ENCODE assay signal across 1 cellular context in genomic region chr2:10796703-10797102, GRCh38.
TF ChIP-seq lines count a peak whose summit lies in the region.

No MANE protein-coding gene starts in this region.

TF ChIP-seq in WTC11, 78 proteins besides CTCF, POLR2A, EP300 and RAD21 (continued from another document):
- TF ChIP-seq PRDM15 (CRISPR knock-in tag; IDR thresholded peaks at IDR 0.05): no peak
- no peak for TF ChIP-seq ESRRA (CRISPR knock-in tag; IDR thresholded peaks at IDR 0.05; ENCODE audit: borderline replicate concordance)
- no peak for TF ChIP-seq ATF6 (CRISPR knock-in tag; IDR thresholded peaks at IDR 0.05)
- no peak for TF ChIP-seq ZNF121 (CRISPR knock-in tag; IDR thresholded peaks at IDR 0.05)
- no peak for TF ChIP-seq MXD4 (CRISPR knock-in tag; IDR thresholded peaks at IDR 0.05; ENCODE audit: borderline replicate concordance)
- no peak for TF ChIP-seq ATF2 (CRISPR knock-in tag; IDR thresholded peaks at IDR 0.05; ENCODE audit: borderline replicate concordance, low read depth)
- TF ChIP-seq, protein P1, sequence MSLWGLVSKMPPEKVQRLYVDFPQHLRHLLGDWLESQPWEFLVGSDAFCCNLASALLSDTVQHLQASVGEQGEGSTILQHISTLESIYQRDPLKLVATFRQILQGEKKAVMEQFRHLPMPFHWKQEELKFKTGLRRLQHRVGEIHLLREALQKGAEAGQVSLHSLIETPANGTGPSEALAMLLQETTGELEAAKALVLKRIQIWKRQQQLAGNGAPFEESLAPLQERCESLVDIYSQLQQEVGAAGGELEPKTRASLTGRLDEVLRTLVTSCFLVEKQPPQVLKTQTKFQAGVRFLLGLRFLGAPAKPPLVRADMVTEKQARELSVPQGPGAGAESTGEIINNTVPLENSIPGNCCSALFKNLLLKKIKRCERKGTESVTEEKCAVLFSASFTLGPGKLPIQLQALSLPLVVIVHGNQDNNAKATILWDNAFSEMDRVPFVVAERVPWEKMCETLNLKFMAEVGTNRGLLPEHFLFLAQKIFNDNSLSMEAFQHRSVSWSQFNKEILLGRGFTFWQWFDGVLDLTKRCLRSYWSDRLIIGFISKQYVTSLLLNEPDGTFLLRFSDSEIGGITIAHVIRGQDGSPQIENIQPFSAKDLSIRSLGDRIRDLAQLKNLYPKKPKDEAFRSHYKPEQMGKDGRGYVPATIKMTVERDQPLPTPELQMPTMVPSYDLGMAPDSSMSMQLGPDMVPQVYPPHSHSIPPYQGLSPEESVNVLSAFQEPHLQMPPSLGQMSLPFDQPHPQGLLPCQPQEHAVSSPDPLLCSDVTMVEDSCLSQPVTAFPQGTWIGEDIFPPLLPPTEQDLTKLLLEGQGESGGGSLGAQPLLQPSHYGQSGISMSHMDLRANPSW (CRISPR knock-in tag; conservative IDR thresholded peaks at IDR 0.05; ENCODE audit: low read depth): no peak
- no peak for TF ChIP-seq FOXP1 (CRISPR knock-in tag; IDR thresholded peaks at IDR 0.05; ENCODE audit: borderline replicate concordance)
- no peak for TF ChIP-seq ZNF512 (CRISPR knock-in tag; IDR thresholded peaks at IDR 0.05; ENCODE audit: borderline replicate concordance)
- TF ChIP-seq ZNF219 (CRISPR knock-in tag; IDR thresholded peaks at IDR 0.05; ENCODE audit: borderline replicate concordance): no peak
- TF ChIP-seq CREM (CRISPR knock-in tag; IDR thresholded peaks at IDR 0.05): no peak
- no peak for TF ChIP-seq NR1H2 (CRISPR knock-in tag; IDR thresholded peaks at IDR 0.05)
- no peak for TF ChIP-seq ATF3 (CRISPR knock-in tag; conservative IDR thresholded peaks at IDR 0.05)
- TF ChIP-seq ZBTB21 (CRISPR knock-in tag; IDR thresholded peaks at IDR 0.05; ENCODE audit: borderline replicate concordance): no peak
- no peak for TF ChIP-seq MYBL2 (CRISPR knock-in tag; IDR thresholded peaks at IDR 0.05)
- TF ChIP-seq, protein P2, sequence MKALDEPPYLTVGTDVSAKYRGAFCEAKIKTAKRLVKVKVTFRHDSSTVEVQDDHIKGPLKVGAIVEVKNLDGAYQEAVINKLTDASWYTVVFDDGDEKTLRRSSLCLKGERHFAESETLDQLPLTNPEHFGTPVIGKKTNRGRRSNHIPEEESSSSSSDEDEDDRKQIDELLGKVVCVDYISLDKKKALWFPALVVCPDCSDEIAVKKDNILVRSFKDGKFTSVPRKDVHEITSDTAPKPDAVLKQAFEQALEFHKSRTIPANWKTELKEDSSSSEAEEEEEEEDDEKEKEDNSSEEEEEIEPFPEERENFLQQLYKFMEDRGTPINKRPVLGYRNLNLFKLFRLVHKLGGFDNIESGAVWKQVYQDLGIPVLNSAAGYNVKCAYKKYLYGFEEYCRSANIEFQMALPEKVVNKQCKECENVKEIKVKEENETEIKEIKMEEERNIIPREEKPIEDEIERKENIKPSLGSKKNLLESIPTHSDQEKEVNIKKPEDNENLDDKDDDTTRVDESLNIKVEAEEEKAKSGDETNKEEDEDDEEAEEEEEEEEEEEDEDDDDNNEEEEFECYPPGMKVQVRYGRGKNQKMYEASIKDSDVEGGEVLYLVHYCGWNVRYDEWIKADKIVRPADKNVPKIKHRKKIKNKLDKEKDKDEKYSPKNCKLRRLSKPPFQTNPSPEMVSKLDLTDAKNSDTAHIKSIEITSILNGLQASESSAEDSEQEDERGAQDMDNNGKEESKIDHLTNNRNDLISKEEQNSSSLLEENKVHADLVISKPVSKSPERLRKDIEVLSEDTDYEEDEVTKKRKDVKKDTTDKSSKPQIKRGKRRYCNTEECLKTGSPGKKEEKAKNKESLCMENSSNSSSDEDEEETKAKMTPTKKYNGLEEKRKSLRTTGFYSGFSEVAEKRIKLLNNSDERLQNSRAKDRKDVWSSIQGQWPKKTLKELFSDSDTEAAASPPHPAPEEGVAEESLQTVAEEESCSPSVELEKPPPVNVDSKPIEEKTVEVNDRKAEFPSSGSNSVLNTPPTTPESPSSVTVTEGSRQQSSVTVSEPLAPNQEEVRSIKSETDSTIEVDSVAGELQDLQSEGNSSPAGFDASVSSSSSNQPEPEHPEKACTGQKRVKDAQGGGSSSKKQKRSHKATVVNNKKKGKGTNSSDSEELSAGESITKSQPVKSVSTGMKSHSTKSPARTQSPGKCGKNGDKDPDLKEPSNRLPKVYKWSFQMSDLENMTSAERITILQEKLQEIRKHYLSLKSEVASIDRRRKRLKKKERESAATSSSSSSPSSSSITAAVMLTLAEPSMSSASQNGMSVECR (CRISPR knock-in tag; IDR thresholded peaks at IDR 0.05; ENCODE audit: borderline replicate concordance): no peak
